Comparison of ENCODE assay signal across 20 cellular contexts in the genomic region with DNA sequence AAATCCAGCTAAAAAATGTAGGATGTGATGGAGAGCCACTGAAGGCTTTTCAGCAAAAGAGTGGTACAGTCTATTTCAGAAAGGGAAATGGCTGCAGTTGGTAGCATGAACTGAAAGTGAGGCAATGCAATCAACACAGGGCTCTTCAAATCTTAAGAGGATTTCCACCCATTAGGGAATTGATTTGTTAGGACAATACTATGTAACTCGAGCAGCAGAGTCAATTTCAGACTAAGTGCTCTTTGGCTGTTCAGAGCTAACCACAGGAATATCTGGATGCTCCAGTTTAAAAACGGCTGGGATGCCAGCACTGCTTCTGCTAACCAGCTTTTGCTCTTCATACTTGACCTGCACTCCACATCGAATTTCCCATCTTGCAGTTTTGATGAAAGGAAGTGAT. TPM values are rescaled to one million over a fixed set of nuclear protein-coding genes. Genes with fewer than 3 reads are reported as not detected.
DNase-seq lines count a peak whose midpoint lies in the region; ATAC-seq, FAIRE-seq and TF ChIP-seq lines count a peak whose summit lies in the region.
"Had no signal": no experiment of that assay in that cellular context is flagged by ENCODE, and none has a peak within 500 bp of the region (broad histone marks: within the 10 kb centered on the region; RNA-seq: fewer than 3 reads in every experiment).

No MANE protein-coding gene starts in this region.

- H3K4me3 Mint-ChIP-seq in glutamatergic neuron (ENCODE audit: unreplicated experiment), result peak overlapping the region; percentile 63
- H3K4me3 Mint-ChIP-seq: activated CD4-positive, alpha-beta memory T cell treated with anti-CD3 and anti-CD28 coated beads for 36 hours; activated T-cell treated with anti-CD3 and anti-CD28 coated beads, Interleukin-2, amount 50 U/mL, for 72 hours; H9 had no signal

- TF ChIP-seq POLR2A in GM12891 (IDR thresholded peaks at IDR 0.05; ENCODE audit: low read depth, low read length), result no peak

- H3K27me3 Mint-ChIP-seq in glutamatergic neuron (ENCODE audit: unreplicated experiment), result no peaks in the 10 kb centered on the region
- H3K27me3 Mint-ChIP-seq: activated CD4-positive, alpha-beta memory T cell treated with anti-CD3 and anti-CD28 coated beads for 36 hours; progenitor cell of endocrine pancreas had no signal

- H3K36me3 Mint-ChIP-seq in glutamatergic neuron (ENCODE audit: unreplicated experiment), result no peaks in the 10 kb centered on the region

- H3K9me3 Mint-ChIP-seq in glutamatergic neuron (ENCODE audit: unreplicated experiment), result peaks cover 3% of the 10 kb centered on the region
- H3K9me3 Mint-ChIP-seq: activated CD4-positive, alpha-beta memory T cell treated with anti-CD3 and anti-CD28 coated beads for 36 hours; activated T-cell treated with anti-CD3 and anti-CD28 coated beads, Interleukin-2, amount 50 U/mL, for 72 hours; H9 had no signal

- no peak for TF ChIP-seq CTCF in glutamatergic neuron (IDR thresholded peaks at IDR 0.05; ENCODE audit: partially characterized antibody, unreplicated experiment)

- FAIRE-seq in GM12891 (lab: Jason Lieb, UNC), result no peak
- FAIRE-seq: TTC549 had no signal

- peaks cover 23% of the 10 kb centered on the region for H3K4me1 Mint-ChIP-seq in glutamatergic neuron (ENCODE audit: low read depth, unreplicated experiment)

- no peak for DNase-seq in GM12891 (ENCODE audit: insufficient read length, low spot score)
- peak; percentile 65 for DNase-seq in NCI-H1436 treated with DMSO at 0.1 percent for 48 hours (lab: John Stamatoyannopoulos, UW)
- peak; percentile 30 for DNase-seq in NCI-H524 treated with DMSO at 0.1 percent for 48 hours (lab: John Stamatoyannopoulos, UW)
- DNase-seq in glutamatergic neuron, result no peak
- no peak for DNase-seq in 8988T
- DNase-seq in cerebellum (ENCODE audit: low spot score), result no peak
- DNase-seq in LoVo (ENCODE audit: low spot score), result no peak
- DNase-seq: activated CD4-positive, alpha-beta memory T cell treated with anti-CD3 and anti-CD28 coated beads for 36 hours; activated T-cell treated with anti-CD3 and anti-CD28 coated beads, Interleukin-2, amount 50 U/mL, for 72 hours; BE2C; effector CD8-positive, alpha-beta T cell; H9; left cardiac atrium; NCI-H1930; spleen; thyroid gland had no signal

- H3K27ac Mint-ChIP-seq in glutamatergic neuron (ENCODE audit: unreplicated experiment), result peak overlapping the region; percentile 41
- H3K27ac Mint-ChIP-seq: activated CD4-positive, alpha-beta memory T cell treated with anti-CD3 and anti-CD28 coated beads for 36 hours; activated T-cell treated with anti-CD3 and anti-CD28 coated beads, Interleukin-2, amount 50 U/mL, for 72 hours; H9; progenitor cell of endocrine pancreas had no signal

- no peak for ATAC-seq in HG02852 (IDR thresholded peaks at IDR 0.05; ENCODE audit: unreplicated experiment)
- ATAC-seq: activated T-cell treated with anti-CD3 and anti-CD28 coated beads, Interleukin-2, amount 50 U/mL, for 72 hours; left cardiac atrium; SK-N-SH treated with all-trans-retinoic acid at 6 μM for 48 hours had no signal

TF ChIP-seq in GM12891, 5 proteins besides CTCF, POLR2A, EP300 and RAD21:
- no peak for TF ChIP-seq POU2F2 (IDR thresholded peaks at IDR 0.05; ENCODE audit: low read depth, low read length)
- TF ChIP-seq POLR2AphosphoS5 (IDR thresholded peaks at IDR 0.05; ENCODE audit: low read depth, low read length), result 0 out of 2 replicates have a peak, but pooled peaks have one; percentile 1
- TF ChIP-seq SPI1 (IDR thresholded peaks at IDR 0.05; ENCODE audit: low read depth, low read length), result no peak
- TF ChIP-seq PAX5 (IDR thresholded peaks at IDR 0.05; ENCODE audit: insufficient read depth, low read length, severe bottlenecking), result no peak
- TF ChIP-seq TAF1 (IDR thresholded peaks at IDR 0.05; ENCODE audit: low read depth, low read length), result no peak

RNA-seq across cellular contexts. Expression of gene CACNG1, which starts 24.6 kb away (rescaled TPM):
- not detected for polyA plus RNA-seq in GM12891 (2012; ENCODE audit: low read depth, missing spikeins)
- total RNA-seq in glutamatergic neuron (ENCODE audit: unreplicated experiment), result not detected
- total RNA-seq in cerebellum, result not detected
- total RNA-seq: activated CD4-positive, alpha-beta memory T cell treated with anti-CD3 and anti-CD28 coated beads for 36 hours; activated T-cell treated with anti-CD3 and anti-CD28 coated beads, Interleukin-2, amount 50 U/mL, for 72 hours; H9; left cardiac atrium; spleen; thyroid gland had no signal
- polyA plus RNA-seq: spleen had no signal

Comparison
In these comparisons a context has a peak if more than half of its experiments do, and no peak if none do; other contexts are left out.
1. DNase-seq: peak in NCI-H1436 treated with DMSO at 0.1 percent for 48 hours (single experiment) and NCI-H524 treated with DMSO at 0.1 percent for 48 hours (single experiment); none in GM12891 (single experiment), glutamatergic neuron (single experiment), 8988T (single experiment), cerebellum (single experiment) and LoVo (single experiment).